Comparison of ENCODE assay signal across 14 cellular contexts in genomic region chr16:64305663-64306062, GRCh38.
DNase-seq lines count a peak whose midpoint lies in the region; ATAC-seq and TF ChIP-seq lines count a peak whose summit lies in the region.
"Had no signal": no experiment of that assay in that cellular context is flagged by ENCODE, and none has a peak within 500 bp of the region (broad histone marks: within the 10 kb centered on the region; RNA-seq: fewer than 3 reads in every experiment).

No MANE protein-coding gene starts in this region.

- H3K4me1 ChIP-seq in heart right ventricle (peaks cover 0 to 12% (median 0%) of the 10 kb centered on the region in 9 donors), left ventricle myocardium inferior (peaks cover 5% of the 10 kb centered on the region), OCI-LY1 (ENCODE audit: insufficient read depth, low read length, severe bottlenecking) (peaks cover 50% of the 10 kb centered on the region)
- H3K4me1 ChIP-seq: BLaER1 treated with 17β-estradiol and CSF1 and Interleukin-3, amounts not matched to agents 10 nM and 100 nM had no signal

- no peak overlapping the region for H3K4me3 ChIP-seq in heart right ventricle
- H3K4me3 ChIP-seq in left ventricle myocardium inferior, result no peak overlapping the region
- no peak overlapping the region for H3K4me3 ChIP-seq in OCI-LY1 (ENCODE audit: low read depth, low read length, poor library complexity, severe bottlenecking)
- H3K4me3 ChIP-seq in dorsolateral prefrontal cortex, result no peak overlapping the region
- H3K4me3 ChIP-seq: BLaER1 treated with 17β-estradiol and CSF1 and Interleukin-3, amounts not matched to agents 10 nM and 100 nM; GM12878 had no signal

- no peaks in the 10 kb centered on the region for H3K36me3 ChIP-seq in heart right ventricle
- H3K36me3 ChIP-seq in left ventricle myocardium inferior, result no peaks in the 10 kb centered on the region
- H3K36me3 ChIP-seq in OCI-LY1 (ENCODE audit: insufficient read depth, low read length), result no peaks in the 10 kb centered on the region; the same call in 1 of the 2 replicates
- H3K36me3 ChIP-seq: BLaER1 treated with 17β-estradiol and CSF1 and Interleukin-3, amounts not matched to agents 10 nM and 100 nM had no signal

- WGBS in heart right ventricle, 2 donors, result 19 to 29% methylated on average over 1 of the region's 1 CpG

- H3F3A ChIP-seq in OCI-LY1 (ENCODE audit: insufficient read depth, low read length), result no peaks in the 10 kb centered on the region

- H3K27ac ChIP-seq in heart right ventricle, result no peak overlapping the region
- no peak overlapping the region for H3K27ac ChIP-seq in left ventricle myocardium inferior (replicated peaks)
- peak overlapping the region; percentile 54 for H3K27ac ChIP-seq in OCI-LY1 (ENCODE audit: low read depth, low read length, poor library complexity, severe bottlenecking)
- H3K27ac ChIP-seq in dorsolateral prefrontal cortex, result no peak overlapping the region
- H3K27ac ChIP-seq: BLaER1 treated with 17β-estradiol and CSF1 and Interleukin-3, amounts not matched to agents 10 nM and 100 nM had no signal

- no peaks in the 10 kb centered on the region for H3K79me2 ChIP-seq in OCI-LY1 (ENCODE audit: insufficient read depth, low read length)

- no peaks in the 10 kb centered on the region for H3K27me3 ChIP-seq in heart right ventricle
- no peaks in the 10 kb centered on the region for H3K27me3 ChIP-seq in left ventricle myocardium inferior (ENCODE audit: low read depth)
- H3K27me3 ChIP-seq in OCI-LY1 (ENCODE audit: insufficient read depth, low read length), result no peaks in the 10 kb centered on the region
- no peaks in the 10 kb centered on the region for H3K27me3 ChIP-seq in dorsolateral prefrontal cortex
- H3K27me3 ChIP-seq: BLaER1 treated with 17β-estradiol and CSF1 and Interleukin-3, amounts not matched to agents 10 nM and 100 nM had no signal

- H3K9me3 ChIP-seq in heart right ventricle (peaks cover 0 to 16% (median 7%) of the 10 kb centered on the region in 11 donors), left ventricle myocardium inferior (replicated peaks) (peaks cover 12% of the 10 kb centered on the region), OCI-LY1 (ENCODE audit: low read length) (peaks cover 4% of the 10 kb centered on the region; the same call in 1 of the 2 replicates)

- intact Hi-C loops in heart right ventricle (cut with DNase I), result no loop called here
- intact Hi-C loops in left ventricle myocardium inferior (cut with micrococcal nuclease), result no loop called here
- intact Hi-C loops in dorsolateral prefrontal cortex (cut with DNase I), result no loop called here

- H3K9me2 ChIP-seq in OCI-LY1 (ENCODE audit: low read depth, low read length), result no peaks in the 10 kb centered on the region

- in situ Hi-C loops in SK-MEL-5 (cut with HindIII; ENCODE audit: low pct_unique_long_range_greater_than_20kb, low sequenced_read_pairs), result no loop called here

- TF ChIP-seq CTCF in heart right ventricle (IDR thresholded peaks at IDR 0.05) (no peak), left ventricle myocardium inferior (IDR thresholded peaks at IDR 0.05; ENCODE audit: borderline replicate concordance) (no peak), OCI-LY1 (IDR thresholded peaks at IDR 0.05; ENCODE audit: low read length) (no peak), dorsolateral prefrontal cortex (IDR thresholded peaks at IDR 0.05 in 54 of 56, conservative IDR thresholded peaks at IDR 0.05 in 2 of 56; ENCODE audit: low read depth in 1 of 56, partially characterized antibody in 56 of 56) (no peak)

- ATAC-seq in heart right ventricle (peak in 5 of 8 donors; percentile 55 to 91 (median 79)), GM21367 (IDR thresholded peaks at IDR 0.05; ENCODE audit: unreplicated experiment) (no peak)
- ATAC-seq: CD8-positive, alpha-beta T cell; GM12878 had no signal

- H4K20me1 ChIP-seq in OCI-LY1 (ENCODE audit: insufficient read depth, low read length), result no peaks in the 10 kb centered on the region
- H4K20me1 ChIP-seq: BLaER1 treated with 17β-estradiol and CSF1 and Interleukin-3, amounts not matched to agents 10 nM and 100 nM had no signal

- peak overlapping the region; percentile 6; the same call in 1 of the 2 replicates for H2AFZ ChIP-seq in OCI-LY1 (ENCODE audit: low read length)

- peak overlapping the region; percentile 4; the same call in 1 of the 2 replicates for H3K4me2 ChIP-seq in OCI-LY1 (ENCODE audit: low read length)
- H3K4me2 ChIP-seq: BLaER1 treated with 17β-estradiol and CSF1 and Interleukin-3, amounts not matched to agents 10 nM and 100 nM had no signal

- DNase-seq in heart right ventricle, result no peak
- no peak for DNase-seq in left ventricle myocardium inferior
- DNase-seq in SK-MEL-5 (ENCODE audit: low read depth, low spot score), result peak; percentile 51
- DNase-seq in dorsolateral prefrontal cortex, result no peak
- DNase-seq in cerebellar cortex (ENCODE audit: low spot score), result no peak
- DNase-seq: Calu3; CD8-positive, alpha-beta T cell; DMS79 treated with DMSO at 0.1 percent for 48 hours; EL; H9 had no signal

- peak overlapping the region; percentile 0; the same call in 1 of the 2 replicates for H3K9ac ChIP-seq in OCI-LY1 (ENCODE audit: low read length)
- H3K9ac ChIP-seq: BLaER1 treated with 17β-estradiol and CSF1 and Interleukin-3, amounts not matched to agents 10 nM and 100 nM had no signal
